ENCODE assay signal across 15 cellular contexts in genomic region chr5:131316822-131317221, GRCh38.
"Had no signal": no experiment of that assay in that cellular context is flagged by ENCODE, and none has a peak within 500 bp of the region (broad histone marks: within the 10 kb centered on the region; RNA-seq: fewer than 3 reads in every experiment).

No MANE protein-coding gene starts in this region.

- H3K4me3 ChIP-seq: pancreas, SK-N-MC, tibial artery had no signal

- H3K27ac ChIP-seq: brain microvascular endothelial cell, foreskin keratinocyte, pancreas, SK-N-MC, tibial artery had no signal

- H3K27me3 ChIP-seq: brain microvascular endothelial cell, foreskin keratinocyte, pancreas, tibial artery had no signal

- H3K27ac Mint-ChIP-seq: activated naive CD8-positive, alpha-beta T cell treated with anti-CD3 and anti-CD28 coated beads, Interleukin-2, amount 10 ng/mL, durations not matched to agents 7 days and 5 days had no signal

- H3K36me3 ChIP-seq: brain microvascular endothelial cell, pancreas had no signal

- DNase-seq: activated CD4-positive, CD25-positive, alpha-beta regulatory T cell treated with anti-CD3 and anti-CD28 coated beads, Interleukin-2, amount 50 U/mL, for 72 hours; activated CD8-positive, alpha-beta memory T cell treated with anti-CD3 and anti-CD28 coated beads for 24 hours; activated naive CD8-positive, alpha-beta T cell treated with anti-CD3 and anti-CD28 coated beads, Interleukin-2, amount 10 ng/mL, durations not matched to agents 7 days and 5 days; anterior cingulate cortex; brain microvascular endothelial cell; effector memory CD4-positive, alpha-beta T cell; foreskin keratinocyte; glutamatergic neuron; hypothalamus; pancreas; stimulated activated CD4-positive, alpha-beta T cell treated with anti-CD3 and anti-CD28 coated beads, Interleukin-12 subunit alpha, Interleukin-12 subunit beta, amount 100 ng/mL, for 4 hours; stimulated activated CD4-positive, alpha-beta T cell treated with anti-CD3 and anti-CD28 coated beads, Interleukin-2, amount 100 ng/mL, for 24 hours; T1000; tibial artery had no signal

- ATAC-seq: foreskin keratinocyte, pancreas had no signal

- H3K27me3 Mint-ChIP-seq: activated naive CD8-positive, alpha-beta T cell treated with anti-CD3 and anti-CD28 coated beads, Interleukin-2, amount 10 ng/mL, durations not matched to agents 7 days and 5 days had no signal

- H3K4me3 Mint-ChIP-seq: activated naive CD8-positive, alpha-beta T cell treated with anti-CD3 and anti-CD28 coated beads, Interleukin-2, amount 10 ng/mL, durations not matched to agents 7 days and 5 days had no signal

- H3K9me3 ChIP-seq: pancreas, tibial artery had no signal
